ENCODE assay signal across 24 cellular contexts in the genomic region with DNA sequence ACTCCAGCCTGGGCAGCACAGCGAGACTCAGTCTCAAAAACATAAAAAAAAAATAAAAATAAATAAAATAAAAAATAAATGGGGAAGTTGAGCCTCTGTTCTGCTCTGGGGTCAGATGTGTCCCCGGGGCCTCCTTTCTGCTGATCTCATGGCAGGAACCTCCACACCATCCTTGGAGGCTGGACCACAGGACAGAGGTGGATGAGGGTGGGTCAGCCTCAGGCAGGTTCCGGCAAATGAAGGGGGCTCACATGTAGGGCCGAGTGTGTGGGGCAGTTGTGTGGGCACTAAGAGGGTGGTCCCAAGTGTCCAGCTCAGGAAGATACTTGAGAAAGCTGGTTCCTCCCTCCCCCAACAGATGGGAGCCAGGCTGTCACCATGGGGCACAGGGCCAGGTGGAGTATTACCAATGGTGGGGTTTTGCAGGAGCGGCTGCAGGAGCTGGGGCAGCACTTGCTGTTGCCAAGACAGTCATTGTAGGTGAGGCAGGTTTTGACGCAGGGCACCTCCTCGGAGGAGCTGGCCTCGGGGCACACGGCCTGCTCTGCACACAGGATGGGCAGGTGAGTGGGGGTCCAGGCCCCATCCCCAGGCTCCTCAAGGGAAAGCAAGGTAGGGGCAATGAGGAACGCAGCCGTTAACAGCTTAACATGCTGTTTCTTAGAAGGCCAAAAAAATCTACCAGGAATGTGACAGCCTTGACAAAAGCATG. TPM values are rescaled to one million over a fixed set of nuclear protein-coding genes. Genes with fewer than 3 reads are reported as not detected.
"Had no signal": no experiment of that assay in that cellular context is flagged by ENCODE, and none has a peak within 500 bp of the region (broad histone marks: within the 10 kb centered on the region; RNA-seq: fewer than 3 reads in every experiment).

No MANE protein-coding gene starts in this region.

- H3K9me3 ChIP-seq: neutrophil, ovary, tibial artery had no signal

- ATAC-seq: naive thymus-derived CD8-positive, alpha-beta T cell; right cardiac atrium; stimulated activated naive CD8-positive, alpha-beta T cell treated with anti-CD3 and anti-CD28 coated beads, Interleukin-15, amount 100 ng/mL, for 72 hours; T-helper 17 cell had no signal

- H3K27me3 ChIP-seq: neutrophil, ovary, tibial artery had no signal

- DNase-seq: activated CD4-positive, alpha-beta T cell treated with anti-CD3 and anti-CD28 coated beads, Interleukin-2, amount 50 U/mL, for 1 hour; activated CD4-positive, CD25-positive, alpha-beta regulatory T cell treated with anti-CD3 and anti-CD28 coated beads, Interleukin-2, amount 50 U/mL, for 72 hours; activated CD8-positive, alpha-beta memory T cell treated with anti-CD3 and anti-CD28 coated beads, Interleukin-2, amount 50 U/mL, for 48 hours; activated effector memory CD4-positive, alpha-beta T cell treated with Interleukin-2 at 50 U/mL for 16 hours; activated naive CD4-positive, alpha-beta T cell treated with anti-CD3 and anti-CD28 coated beads, Interleukin-2, amount 10 ng/mL, durations not matched to agents 7 days and 5 days; activated T-cell treated with anti-CD3 and anti-CD28 coated beads, Interleukin-2, amount 50 U/mL, for 48 hours; amygdala; dermis blood vessel endothelial cell; effector CD8-positive, alpha-beta T cell; foreskin melanocyte; hippocampal formation; left ventricle myocardium inferior; naive thymus-derived CD8-positive, alpha-beta T cell; ovary; right cardiac atrium; stimulated activated CD4-positive, alpha-beta T cell treated with anti-CD3 and anti-CD28 coated beads, Interleukin-12 subunit alpha, Interleukin-12 subunit beta, amount 100 ng/mL, for 4 hours; stimulated activated CD4-positive, alpha-beta T cell treated with anti-CD3 and anti-CD28 coated beads, Interleukin-4, amount 100 ng/mL, for 4 hours; stimulated activated naive CD8-positive, alpha-beta T cell treated with anti-CD3 and anti-CD28 coated beads, Interleukin-15, amount 100 ng/mL, for 72 hours; SW 1271; T-helper 17 cell; tibial artery had no signal

- H3K9me3 Mint-ChIP-seq: activated naive CD4-positive, alpha-beta T cell treated with anti-CD3 and anti-CD28 coated beads, Interleukin-2, amount 10 ng/mL, durations not matched to agents 7 days and 5 days; naive thymus-derived CD8-positive, alpha-beta T cell; stimulated activated naive CD8-positive, alpha-beta T cell treated with anti-CD3 and anti-CD28 coated beads, Interleukin-15, amount 100 ng/mL, for 72 hours had no signal

- H3K36me3 Mint-ChIP-seq: activated naive CD4-positive, alpha-beta T cell treated with anti-CD3 and anti-CD28 coated beads, Interleukin-2, amount 10 ng/mL, durations not matched to agents 7 days and 5 days; naive thymus-derived CD8-positive, alpha-beta T cell had no signal

- H3K36me3 ChIP-seq: left ventricle myocardium inferior, neutrophil, ovary, tibial artery had no signal

- H3K27ac Mint-ChIP-seq: T-helper 17 cell had no signal

- H3K27me3 Mint-ChIP-seq: naive thymus-derived CD8-positive, alpha-beta T cell; stimulated activated naive CD8-positive, alpha-beta T cell treated with anti-CD3 and anti-CD28 coated beads, Interleukin-15, amount 100 ng/mL, for 72 hours; T-helper 17 cell had no signal

- H3K4me1 ChIP-seq: left ventricle myocardium inferior, tibial artery had no signal

- H3K4me3 ChIP-seq: left ventricle myocardium inferior, ovary, tibial artery had no signal

- H3K4me3 Mint-ChIP-seq: activated naive CD4-positive, alpha-beta T cell treated with anti-CD3 and anti-CD28 coated beads, Interleukin-2, amount 10 ng/mL, durations not matched to agents 7 days and 5 days; naive thymus-derived CD8-positive, alpha-beta T cell; stimulated activated naive CD8-positive, alpha-beta T cell treated with anti-CD3 and anti-CD28 coated beads, Interleukin-15, amount 100 ng/mL, for 72 hours; T-helper 17 cell had no signal

RNA-seq across cellular contexts. Expression of a gene that starts 32.2 kb away (rescaled TPM):
- total RNA-seq: activated CD8-positive, alpha-beta memory T cell treated with anti-CD3 and anti-CD28 coated beads for 36 hours; naive thymus-derived CD8-positive, alpha-beta T cell; pulmonary artery endothelial cell had no signal
